ENCODE assay signal across 18 cellular contexts in the genomic region with DNA sequence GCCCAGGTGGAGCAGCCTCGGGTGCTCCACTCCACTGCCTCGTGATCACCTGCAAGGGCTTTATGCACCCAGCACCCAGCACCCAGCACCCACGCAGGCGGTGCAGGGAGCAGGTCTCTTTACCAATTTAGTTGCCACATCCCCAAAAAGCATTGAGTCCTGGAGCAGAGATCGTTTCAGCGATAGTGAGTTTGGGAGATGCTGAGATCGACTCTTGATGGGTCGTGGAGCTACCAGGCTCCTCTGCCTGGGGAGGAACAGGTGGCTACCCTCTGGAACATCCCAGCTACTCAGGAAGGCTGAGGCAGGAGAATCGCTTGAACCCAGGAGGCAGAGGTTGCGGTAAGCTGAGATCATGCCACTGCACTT.
A peak's percentile ranks its signal among the peaks of the same experiment; 100 is the strongest.
DNase-seq lines count a peak whose midpoint lies in the region; FAIRE-seq and TF ChIP-seq lines count a peak whose summit lies in the region.
"Had no signal": no experiment of that assay in that cellular context is flagged by ENCODE, and none has a peak within 500 bp of the region (broad histone marks: within the 10 kb centered on the region; RNA-seq: fewer than 3 reads in every experiment).

No MANE protein-coding gene starts in this region.

- H3K4me3 Mint-ChIP-seq in CD14-positive monocyte, result peak overlapping the region; percentile 77 to 91
- H3K4me3 Mint-ChIP-seq: brain, memory B cell, neural crest cell had no signal

- H3K79me2 ChIP-seq in H1 (ENCODE audit: control insufficient read depth in 1 of 2, insufficient read depth in 2 of 2, low read length in 2 of 2) (no peaks in the 10 kb centered on the region), osteoblast (ENCODE audit: insufficient read depth, low read length) (no peaks in the 10 kb centered on the region)

- H3K4me1 ChIP-seq in H1 (replicated peaks in 1 of 4; ENCODE audit: control insufficient read depth in 3 of 4, insufficient read depth in 4 of 4, low read length in 3 of 4), result peaks cover 0 to 7% (median 2%) of the 10 kb centered on the region in 4 experiments; a peak in 2 of 7 replicates
- H3K4me1 ChIP-seq in osteoblast (ENCODE audit: insufficient read depth, low read length), result peaks cover 18% of the 10 kb centered on the region
- H3K4me1 ChIP-seq: uterus had no signal

- H3K23me2 ChIP-seq in H1 (ENCODE audit: low read depth, low read length), result no peaks in the 10 kb centered on the region

- H2BK15ac ChIP-seq in H1 (ENCODE audit: low read length), result no peak overlapping the region; the same call in 1 of the 2 replicates

- H3K27ac ChIP-seq in H1 (ENCODE audit: low read depth, low read length) (no peak overlapping the region), osteoblast (ENCODE audit: low read depth, low read length) (peak overlapping the region; percentile 64)
- H3K27ac ChIP-seq: uterus had no signal

- H3K9ac ChIP-seq in H1 (replicated peaks in 1 of 4; ENCODE audit: extremely low read depth in 1 of 4, low read depth in 3 of 4, low read length in 3 of 4), result no peak overlapping the region

- no peak overlapping the region for H2BK120ac ChIP-seq in H1 (replicated peaks; ENCODE audit: low read depth, low read length)

- no peak overlapping the region for H3K56ac ChIP-seq in H1 (replicated peaks; ENCODE audit: insufficient read length, low read depth, low read length)

- POLR2A ChIA-PET in H1 (lab: Charles Lee; ENCODE audit: partially characterized antibody), result no interaction called here

- TF ChIP-seq RAD21 in H1 (IDR thresholded peaks at IDR 0.05 in 1 of 2, conservative IDR thresholded peaks at IDR 0.05 in 1 of 2; ENCODE audit: low read depth in 2 of 2, low read length in 2 of 2), result no peak

- 89% methylated on average over 9 of the region's 10 CpGs; no CpG with 5 or more reads in 1 of the 2 experiments for WGBS in H1 (ENCODE audit: extremely low coverage in 1 of 2, insufficient coverage in 1 of 2, insufficient read length in 1 of 2, insufficient replicate concordance in 2 of 2, low coverage in 1 of 2, low lambda C conversion rate in 2 of 2, missing lambda C conversion rate in 1 of 2), 2 experiments

- H3K9me3 ChIP-seq in H1 (ENCODE audit: insufficient read depth in 2 of 2, low read depth in 1 of 2, low read length in 1 of 2) (no peaks in the 10 kb centered on the region), osteoblast (ENCODE audit: low read depth, low read length) (no peaks in the 10 kb centered on the region)
- H3K9me3 ChIP-seq: esophagus muscularis mucosa, uterus had no signal

- H2BK12ac ChIP-seq in H1 (ENCODE audit: low read depth, low read length), result peak overlapping the region; percentile 92; the same call in 1 of the 2 replicates

- peaks cover 0 to 5% of the 10 kb centered on the region in 2 donors for H3K36me3 Mint-ChIP-seq in CD14-positive monocyte
- H3K36me3 Mint-ChIP-seq: brain, memory B cell had no signal

- no peaks in the 10 kb centered on the region; a peak in 1 of 7 replicates for H3K27me3 ChIP-seq in H1 (replicated peaks in 1 of 4; ENCODE audit: control insufficient read depth in 3 of 4, extremely low read depth in 1 of 4, insufficient read depth in 3 of 4, low read length in 3 of 4)
- no peaks in the 10 kb centered on the region for H3K27me3 ChIP-seq in osteoblast (ENCODE audit: insufficient read depth, low read length)
- H3K27me3 ChIP-seq: esophagus muscularis mucosa, uterus had no signal

- H3K27me3 Mint-ChIP-seq in CD14-positive monocyte (ENCODE audit: low read depth in 3 of 3), result peaks cover 5 to 21% (median 19%) of the 10 kb centered on the region in 3 donors

- intact Hi-C loops in CD14-positive monocyte (cut with micrococcal nuclease), result no loop called here

- no peak overlapping the region for H3K23ac ChIP-seq in H1 (ENCODE audit: insufficient read length)

- TF ChIP-seq POLR2A in NB4 (IDR thresholded peaks at IDR 0.05; ENCODE audit: extremely low read depth, insufficient read length), result no peak
- TF ChIP-seq POLR2A in H1 (IDR thresholded peaks at IDR 0.05; ENCODE audit: control extremely low read depth in 1 of 2, low read depth in 2 of 2, low read length in 2 of 2), result no peak

- no peak overlapping the region for H4K91ac ChIP-seq in H1 (replicated peaks; ENCODE audit: insufficient read length, low read length)

- no peak overlapping the region for H3K14ac ChIP-seq in H1 (ENCODE audit: insufficient read length)

- no peaks in the 10 kb centered on the region for H3K9me3 Mint-ChIP-seq in CD14-positive monocyte
- H3K9me3 Mint-ChIP-seq: activated naive CD4-positive, alpha-beta T cell treated with anti-CD3 and anti-CD28 coated beads, Interleukin-2, amount 50 U/mL, for 72 hours; memory B cell; neural crest cell had no signal

- H3K79me1 ChIP-seq in H1 (ENCODE audit: low read depth, low read length), result no peaks in the 10 kb centered on the region

- DNase-seq in CD14-positive monocyte (ENCODE audit: low spot score) (no peak), NB4 (ENCODE audit: low read depth) (peak; percentile 51), H1 (ENCODE audit: low read depth in 1 of 2, low spot score in 2 of 2) (no peak), osteoblast (ENCODE audit: insufficient read length, low spot score, missing footprints) (no peak), LoVo (ENCODE audit: low spot score) (no peak), activated gamma-delta T cell treated with Interleukin-2 at 50 U/mL for 16 hours (no peak), NCI-H82 (lab: John Stamatoyannopoulos, UW) (no peak)
- no peak for DNase-seq in activated CD4-positive, alpha-beta T cell treated with anti-CD3 and anti-CD28 coated beads, Interleukin-2, amount 50 U/mL, for 4 hours
- DNase-seq: NCI-H1048, NCI-H2081 treated with DMSO at 0.1 percent for 48 hours, uterus had no signal

- H4K20me1 ChIP-seq in H1 (replicated peaks in 1 of 2; ENCODE audit: control insufficient read depth in 1 of 2, insufficient read depth in 2 of 2, low read length in 2 of 2), result no peaks in the 10 kb centered on the region
- H4K20me1 ChIP-seq in osteoblast (ENCODE audit: insufficient read depth, low read length), result no peaks in the 10 kb centered on the region

- peak overlapping the region; percentile 8; the same call in 1 of the 2 replicates for H4K8ac ChIP-seq in H1 (ENCODE audit: extremely low read depth, insufficient read depth, low read length)

- H3K4me3 ChIP-seq in NB4 (ENCODE audit: low read depth, low read length) (peak overlapping the region; percentile 49), H1 (ENCODE audit: extremely low read depth in 1 of 4, insufficient read depth in 2 of 4, low read depth in 3 of 4, low read length in 4 of 4) (no peak overlapping the region), osteoblast (ENCODE audit: insufficient read depth, low read length) (no peak overlapping the region)
- H3K4me3 ChIP-seq: esophagus muscularis mucosa, uterus had no signal

- H4K5ac ChIP-seq in H1 (ENCODE audit: insufficient read length, low read depth, low read length), result no peak overlapping the region

- H3K4me2 ChIP-seq in H1 (ENCODE audit: insufficient read depth in 1 of 2, low read depth in 2 of 2, low read length in 2 of 2) (no peak overlapping the region), osteoblast (ENCODE audit: insufficient read depth, low read length) (peak overlapping the region; percentile 68)

- no peak for FAIRE-seq in H1 (lab: Jason Lieb, UNC)
- FAIRE-seq: GM19239, islet of Langerhans had no signal

- CTCF ChIA-PET in H1 (lab: Charles Lee; ENCODE audit: partially characterized antibody), result interaction anchor here (0.7 to 1.9 kb wide), 3 partner anchors 46 to 103 kb away, joined by 3 to 7 read pairs (median 5); no protein-coding TSS in a partner anchor

- H3K4me1 Mint-ChIP-seq in CD14-positive monocyte, result peaks cover 49% of the 10 kb centered on the region
- H3K4me1 Mint-ChIP-seq: brain, memory B cell had no signal

- H2AFZ ChIP-seq in H1 (ENCODE audit: low read length) (no peak overlapping the region), osteoblast (ENCODE audit: low read length) (no peak overlapping the region)

- H3K18ac ChIP-seq in H1 (ENCODE audit: extremely low read depth, low read length), result no peak overlapping the region; the same call in 1 of the 2 replicates

- peak overlapping the region; percentile 80 to 93 (median 90) for H3K27ac Mint-ChIP-seq in CD14-positive monocyte
- H3K27ac Mint-ChIP-seq: memory B cell had no signal

- H2BK20ac ChIP-seq in H1 (ENCODE audit: low read length), result no peak overlapping the region; the same call in 1 of the 2 replicates

- H2AK5ac ChIP-seq in H1 (ENCODE audit: low read depth, low read length), result no peak overlapping the region

- no peak overlapping the region for H3K4ac ChIP-seq in H1 (replicated peaks; ENCODE audit: insufficient read length, low read depth, low read length)

- no peak for TF ChIP-seq CTCF in CD14-positive monocyte (IDR thresholded peaks at IDR 0.05)
- TF ChIP-seq CTCF in NB4 (IDR thresholded peaks at IDR 0.05; ENCODE audit: low read depth, low read length), result no peak
- no peak for TF ChIP-seq CTCF in H1 (IDR thresholded peaks at IDR 0.05; ENCODE audit: control extremely low read depth in 1 of 3, insufficient read depth in 1 of 3, low read depth in 1 of 3, low read length in 3 of 3)
- no peak for TF ChIP-seq CTCF in osteoblast (IDR thresholded peaks at IDR 0.05; ENCODE audit: extremely low read depth, low read depth, low read length)

- H3K36me3 ChIP-seq in H1 (ENCODE audit: control insufficient read depth in 2 of 4, insufficient read depth in 4 of 4, low read length in 3 of 4), result no peaks in the 10 kb centered on the region
- H3K36me3 ChIP-seq in osteoblast (ENCODE audit: insufficient read depth, low read length), result no peaks in the 10 kb centered on the region
- H3K36me3 ChIP-seq: esophagus muscularis mucosa, uterus had no signal

- H2BK5ac ChIP-seq in H1 (ENCODE audit: low read depth, low read length), result 0 out of 2 replicates have a peak overlapping the region, but pooled peaks have one; percentile 50

- no peak for TF ChIP-seq EP300 in H1 (IDR thresholded peaks at IDR 0.05; ENCODE audit: borderline replicate concordance in 1 of 2, low read depth in 2 of 2, low read length in 2 of 2)

TF ChIP-seq in H1, 55 proteins besides CTCF, POLR2A, EP300 and RAD21 (continues in another document):
- TF ChIP-seq BRCA1 (IDR thresholded peaks at IDR 0.05; ENCODE audit: low read depth, low read length), result no peak
- TF ChIP-seq ASH2L (IDR thresholded peaks at IDR 0.05; ENCODE audit: low read length), result no peak
- TF ChIP-seq RBBP5 (IDR thresholded peaks at IDR 0.05; ENCODE audit: borderline replicate concordance, low read depth, low read length), result no peak
- TF ChIP-seq CEBPB (IDR thresholded peaks at IDR 0.05; ENCODE audit: low read depth, low read length), result no peak
- TF ChIP-seq TCF12 (IDR thresholded peaks at IDR 0.05; ENCODE audit: low read depth, low read length), result no peak
- no peak for TF ChIP-seq BCL11A (IDR thresholded peaks at IDR 0.05; ENCODE audit: low read depth in 2 of 2, low read length in 2 of 2)
- no peak for TF ChIP-seq NRF1 (IDR thresholded peaks at IDR 0.05; ENCODE audit: low read depth, low read length)
- no peak for TF ChIP-seq EZH2 (IDR thresholded peaks at IDR 0.05; ENCODE audit: low read depth, low read length, severe bottlenecking)
- TF ChIP-seq, protein P1, sequence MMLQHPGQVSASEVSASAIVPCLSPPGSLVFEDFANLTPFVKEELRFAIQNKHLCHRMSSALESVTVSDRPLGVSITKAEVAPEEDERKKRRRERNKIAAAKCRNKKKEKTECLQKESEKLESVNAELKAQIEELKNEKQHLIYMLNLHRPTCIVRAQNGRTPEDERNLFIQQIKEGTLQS (IDR thresholded peaks at IDR 0.05; ENCODE audit: insufficient read depth, low read depth, low read length), result no peak
- TF ChIP-seq SP4 (IDR thresholded peaks at IDR 0.05; ENCODE audit: low read length), result no peak
